Comparison of ENCODE assay signal across 23 cellular contexts in the genomic region with DNA sequence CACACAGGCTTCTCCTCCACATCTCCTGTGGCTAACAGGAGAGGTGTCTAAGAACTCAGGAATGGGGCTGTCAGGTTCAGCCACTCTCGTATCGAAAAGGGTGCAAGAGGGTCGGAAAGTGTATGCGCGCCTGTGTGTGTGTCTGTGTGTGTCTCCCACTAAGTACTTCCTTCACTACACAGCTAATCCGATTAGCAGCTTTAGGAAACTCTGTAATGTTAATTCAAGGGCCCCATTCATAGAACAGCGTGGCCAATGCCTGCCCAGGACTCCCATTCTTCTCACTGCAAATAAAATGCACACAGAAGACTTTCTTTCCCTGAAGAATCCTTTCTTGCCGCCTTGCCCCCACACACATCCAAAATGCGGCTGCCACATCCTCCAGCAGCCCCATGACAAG. TPM values are rescaled to one million over a fixed set of nuclear protein-coding genes. Genes with fewer than 3 reads are reported as not detected.
"Had no signal": no experiment of that assay in that cellular context is flagged by ENCODE, and none has a peak within 500 bp of the region (broad histone marks: within the 10 kb centered on the region; RNA-seq: fewer than 3 reads in every experiment).

No MANE protein-coding gene starts in this region.

- H3K36me3 Mint-ChIP-seq: activated naive CD8-positive, alpha-beta T cell treated with anti-CD3 and anti-CD28 coated beads, Interleukin-2, amount 10 ng/mL, durations not matched to agents 7 days and 5 days had no signal

- ATAC-seq: activated CD4-positive, alpha-beta T cell treated with anti-CD3 and anti-CD28 coated beads for 36 hours; activated CD8-positive, alpha-beta T cell treated with anti-CD3 and anti-CD28 coated beads, Interleukin-2, amount 10 ng/mL, durations not matched to agents 7 days and 5 days; PC-3 had no signal

- DNase-seq: activated CD4-positive, alpha-beta T cell treated with anti-CD3 and anti-CD28 coated beads for 36 hours; activated CD4-positive, alpha-beta T cell treated with anti-CD3 and anti-CD28 coated beads, Interleukin-2, amount 50 U/mL, for 1 hour; activated CD8-positive, alpha-beta memory T cell treated with anti-CD3 and anti-CD28 coated beads, Interleukin-2, amount 50 U/mL, for 48 hours; activated CD8-positive, alpha-beta T cell treated with anti-CD3 and anti-CD28 coated beads, Interleukin-2, amount 10 ng/mL, durations not matched to agents 7 days and 5 days; activated naive CD4-positive, alpha-beta T cell treated with anti-CD3 and anti-CD28 coated beads, Interleukin-2, amount 50 U/mL, for 16 hours; activated naive CD8-positive, alpha-beta T cell treated with anti-CD3 and anti-CD28 coated beads, Interleukin-2, amount 10 ng/mL, durations not matched to agents 7 days and 5 days; activated T-cell treated with anti-CD3 and anti-CD28 coated beads, Interleukin-2, amount 50 U/mL, for 1 hour; adrenal gland; anterior cingulate cortex; caudate nucleus; Kasumi-1; KBM-7; NCI-H1105 treated with DMSO at 0.1 percent for 48 hours; NCI-H1436 treated with DMSO at 0.1 percent for 48 hours; NCI-H1930; NCI-H2171; NCI-H2227 treated with DMSO at 0.1 percent for 48 hours; NCI-H446 treated with DMSO at 0.1 percent for 48 hours; NCI-H526 treated with DMSO at 0.1 percent for 48 hours; PC-3; SHP77 treated with DMSO at 0.1 percent for 48 hours; T-helper 1 cell had no signal

- H3K36me3 ChIP-seq: adrenal gland had no signal

- H3K27ac Mint-ChIP-seq: activated CD4-positive, alpha-beta T cell treated with anti-CD3 and anti-CD28 coated beads for 36 hours; activated CD8-positive, alpha-beta T cell treated with anti-CD3 and anti-CD28 coated beads, Interleukin-2, amount 10 ng/mL, durations not matched to agents 7 days and 5 days; activated naive CD8-positive, alpha-beta T cell treated with anti-CD3 and anti-CD28 coated beads, Interleukin-2, amount 10 ng/mL, durations not matched to agents 7 days and 5 days had no signal

- H3K4me3 ChIP-seq: adrenal gland had no signal

- H3K9me3 Mint-ChIP-seq: activated naive CD8-positive, alpha-beta T cell treated with anti-CD3 and anti-CD28 coated beads, Interleukin-2, amount 10 ng/mL, durations not matched to agents 7 days and 5 days had no signal

- H3K4me3 Mint-ChIP-seq: activated CD4-positive, alpha-beta T cell treated with anti-CD3 and anti-CD28 coated beads for 36 hours; activated CD8-positive, alpha-beta T cell treated with anti-CD3 and anti-CD28 coated beads, Interleukin-2, amount 10 ng/mL, durations not matched to agents 7 days and 5 days; activated naive CD8-positive, alpha-beta T cell treated with anti-CD3 and anti-CD28 coated beads, Interleukin-2, amount 10 ng/mL, durations not matched to agents 7 days and 5 days had no signal

- H3K4me1 ChIP-seq: adrenal gland had no signal

- H3K27ac ChIP-seq: adrenal gland, VCaP had no signal

- H3K9me3 ChIP-seq: adrenal gland had no signal

- H3K4me1 Mint-ChIP-seq: activated CD4-positive, alpha-beta T cell treated with anti-CD3 and anti-CD28 coated beads for 36 hours had no signal

RNA-seq across cellular contexts. Expression of a gene that starts 39.9 kb away (rescaled TPM):
- total RNA-seq: activated naive CD8-positive, alpha-beta T cell treated with anti-CD3 and anti-CD28 coated beads, Interleukin-2, amount 10 ng/mL, durations not matched to agents 7 days and 5 days had no signal
